In genomic region chr2:134933732-134934131, GRCh38 we compare ENCODE assay signal across 1 cellular context.
TF ChIP-seq lines count a peak whose summit lies in the region.

No MANE protein-coding gene starts in this region.

TF ChIP-seq in GM23338, 12 proteins besides CTCF, POLR2A, EP300 and RAD21 (continued from another document):
- TF ChIP-seq ZNF462 (CRISPR knock-in tag; IDR thresholded peaks at IDR 0.05) (no peak), EZH2 (IDR thresholded peaks at IDR 0.05; ENCODE audit: low read depth, unreplicated experiment) (no peak), CREB1 (CRISPR knock-in tag; IDR thresholded peaks at IDR 0.05; ENCODE audit: low read depth) (no peak), EZH2phosphoT487 (IDR thresholded peaks at IDR 0.05; ENCODE audit: unreplicated experiment) (no peak), ZNF331 (CRISPR knock-in tag; IDR thresholded peaks at IDR 0.05; ENCODE audit: low read depth) (no peak), STAT1 (IDR thresholded peaks at IDR 0.05; ENCODE audit: unreplicated experiment) (no peak), ETS1 (IDR thresholded peaks at IDR 0.05) (no peak), NANOG (IDR thresholded peaks at IDR 0.05; ENCODE audit: borderline replicate concordance) (no peak), JUNB (IDR thresholded peaks at IDR 0.05; ENCODE audit: unreplicated experiment) (no peak), POLR2AphosphoS5 (IDR thresholded peaks at IDR 0.05; ENCODE audit: low read depth) (no peak)
